Comparison of ENCODE assay signal across 1 cellular context in genomic region chr2:43937269-43937820, GRCh38.
TF ChIP-seq lines count a peak whose summit lies in the region.

No MANE protein-coding gene starts in this region.

TF ChIP-seq in SK-N-SH, 30 proteins besides CTCF, POLR2A, EP300 and RAD21 (continued from another document):
- TF ChIP-seq IRF3 (IDR thresholded peaks at IDR 0.05; ENCODE audit: low read depth, low read length) (no peak), FOSL2 (IDR thresholded peaks at IDR 0.05; ENCODE audit: borderline replicate concordance, low read depth) (no peak), NRF1 (IDR thresholded peaks at IDR 0.05; ENCODE audit: low read depth, low read length) (no peak)
